In genomic region chr22:23128269-23129108, GRCh38 we compare ENCODE assay signal across 7 cellular contexts.
DNase-seq lines count a peak whose midpoint lies in the region; ATAC-seq and TF ChIP-seq lines count a peak whose summit lies in the region.

No MANE protein-coding gene starts in this region.

- peak; percentile 96 for DNase-seq in NCI-H1694 (lab: John Stamatoyannopoulos, UW)
- peak; percentile 51 for DNase-seq in activated CD4-positive, CD25-positive, alpha-beta regulatory T cell treated with anti-CD3 and anti-CD28 coated beads, Interleukin-2, amount 50 U/mL, for 16 hours (ENCODE audit: low read depth, low spot score)
- DNase-seq in caudate nucleus (lab: John Stamatoyannopoulos, UW) = peak in 59 of 61 donors; percentile 40 to 86 (median 77)
- DNase-seq in kidney tubule cell (ENCODE audit: low spot score) = peak; percentile 68
- DNase-seq in stimulated activated CD4-positive, alpha-beta T cell treated with anti-CD3 and anti-CD28 coated beads, Interleukin-1b, Interleukin-23, amount 100 ng/mL, for 48 hours = peak; percentile 67

- no peak for ATAC-seq in GM18909 (IDR thresholded peaks at IDR 0.05; ENCODE audit: poor library complexity, unreplicated experiment)

- H3K27ac ChIP-seq in caudate nucleus (ENCODE audit: low read depth, low read length) = peak overlapping the region; percentile 84

- TF ChIP-seq CTCF in GM12872 (IDR thresholded peaks at IDR 0.05; ENCODE audit: insufficient read depth, low read depth, low read length) = peak; percentile 81
